37 cellular contexts compared by ENCODE assay signal in the genomic region with DNA sequence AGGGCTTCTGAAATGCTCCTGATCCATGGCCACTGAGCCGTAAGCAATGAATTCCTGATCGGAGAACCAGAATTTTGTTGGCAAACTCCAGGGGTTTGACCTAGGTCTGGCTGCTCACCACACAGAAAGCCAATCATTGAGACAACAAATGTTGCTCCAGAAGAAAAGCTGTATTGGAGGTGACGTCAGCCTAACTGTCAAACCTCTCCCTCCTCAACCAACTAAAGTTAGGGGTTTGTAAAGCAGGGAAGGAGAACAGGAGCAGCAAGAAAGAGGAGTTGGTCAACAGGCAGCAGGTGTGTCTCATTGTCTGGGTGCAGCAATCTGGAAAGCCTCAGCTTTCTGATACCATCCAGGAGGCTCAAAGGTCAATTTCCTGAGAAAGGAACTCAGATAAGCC.
DNase-seq lines count a peak whose midpoint lies in the region; ATAC-seq, FAIRE-seq and TF ChIP-seq lines count a peak whose summit lies in the region.
"Had no signal": no experiment of that assay in that cellular context is flagged by ENCODE, and none has a peak within 500 bp of the region (broad histone marks: within the 10 kb centered on the region; RNA-seq: fewer than 3 reads in every experiment).

No MANE protein-coding gene starts in this region.

- TF ChIP-seq RAD21 in HepG2 (CRISPR knock-in tag; IDR thresholded peaks at IDR 0.05) (no peak), K562 (CRISPR knock-in tag; conservative IDR thresholded peaks at IDR 0.05 in 1 of 2, IDR thresholded peaks at IDR 0.05 in 1 of 2) (no peak)

- H3K36me3 Mint-ChIP-seq in GM23338 (ENCODE audit: low read depth) = peaks cover 16% of the 10 kb centered on the region; the same call in 2 of the 3 replicates
- H3K36me3 Mint-ChIP-seq: CD14-positive monocyte; CD4-positive, alpha-beta memory T cell; CD4-positive, CD25-positive, alpha-beta regulatory T cell; CD8-positive, alpha-beta memory T cell; CD8-positive, alpha-beta T cell had no signal

- POLR2A ChIA-PET in HepG2 (lab: Yijun Ruan, JAX) = no interaction called here
- POLR2A ChIA-PET in HEK293 (lab: Yijun Ruan, JAX) = interaction anchor here (0.5 kb wide), 1 partner anchor 11 kb away, joined by 4 read pairs; no protein-coding TSS in a partner anchor
- POLR2A ChIA-PET in K562 (lab: Yijun Ruan, JAX) = interaction anchor here (0.7 kb wide), 1 partner anchor 15 kb away, joined by 3 read pairs; no protein-coding TSS in a partner anchor

- H3K27ac ChIP-seq in HepG2 (ENCODE audit: extremely low read length, insufficient read depth, low read length) (no peak overlapping the region), right lobe of liver (no peak overlapping the region), HEK293 (ENCODE audit: extremely low read depth, low read depth, low read length) (no peak overlapping the region), K562 (ENCODE audit: extremely low read depth, low read depth, low read length) (no peak overlapping the region), GM23338 (ENCODE audit: low read depth) (no peak overlapping the region)
- H3K27ac ChIP-seq: 22Rv1; A549; BLaER1; BLaER1 treated with 17β-estradiol and CSF1 and Interleukin-3, amounts not matched to agents 10 nM and 100 nM; C4-2B had no signal

- peaks cover 4% of the 10 kb centered on the region for H3K27me3 Mint-ChIP-seq in GM23338 (ENCODE audit: insufficient read depth, low read depth, poor library complexity)
- H3K27me3 Mint-ChIP-seq: CD4-positive, alpha-beta T cell had no signal

- TF ChIP-seq POLR2A in HepG2 (IDR thresholded peaks at IDR 0.05; ENCODE audit: insufficient read depth in 1 of 2, low read depth in 2 of 2, low read length in 2 of 2) = no peak
- no peak for TF ChIP-seq POLR2A in right lobe of liver (IDR thresholded peaks at IDR 0.05)
- no peak for TF ChIP-seq POLR2A in K562 (conservative IDR thresholded peaks at IDR 0.05)

- peaks cover 30% of the 10 kb centered on the region for H3K9me3 Mint-ChIP-seq in GM23338
- H3K9me3 Mint-ChIP-seq: CD4-positive, alpha-beta T cell had no signal

- H3K9ac ChIP-seq in HepG2 (ENCODE audit: insufficient read depth, low read depth, low read length) = no peak overlapping the region
- no peak overlapping the region for H3K9ac ChIP-seq in K562 (ENCODE audit: insufficient read depth in 1 of 2, low read depth in 2 of 2, low read length in 2 of 2)
- H3K9ac ChIP-seq: BLaER1; BLaER1 treated with 17β-estradiol and CSF1 and Interleukin-3, amounts not matched to agents 10 nM and 100 nM had no signal

- in situ Hi-C loops in HepG2 (cut with HindIII; ENCODE audit: extremely low pct_ligation_motif_present, low pct_unique_long_range_greater_than_20kb) = no loop called here
- in situ Hi-C loops in K562 (cut with MboI) = no loop called here

- TF ChIP-seq EP300 in HepG2 (IDR thresholded peaks at IDR 0.05; ENCODE audit: low read depth in 2 of 2, low read length in 2 of 2) = no peak
- no peak for TF ChIP-seq EP300 in HepG2 (CRISPR knock-in tag; IDR thresholded peaks at IDR 0.05; ENCODE audit: borderline replicate concordance)
- no peak for TF ChIP-seq EP300 in K562 (IDR thresholded peaks at IDR 0.05; ENCODE audit: low read length)

- H3K27ac Mint-ChIP-seq in GM23338 = no peak overlapping the region
- H3K27ac Mint-ChIP-seq: B cell; CD14-positive monocyte; CD4-positive, alpha-beta T cell; CD4-positive, CD25-positive, alpha-beta regulatory T cell; CD8-positive, alpha-beta memory T cell; CD8-positive, alpha-beta T cell had no signal

- H3K4me3 ChIP-seq in HepG2 (replicated peaks in 1 of 3; ENCODE audit: insufficient read depth in 1 of 3, low read depth in 2 of 3, low read length in 3 of 3) (no peak overlapping the region), right lobe of liver (no peak overlapping the region), HEK293 (ENCODE audit: low read depth, low read length) (no peak overlapping the region), K562 (no peak overlapping the region), iPS-18c (ENCODE audit: insufficient read depth, low read depth, low read length) (peak overlapping the region; percentile 20; the same call in 1 of the 2 replicates), GM23338 (no peak overlapping the region)
- H3K4me3 ChIP-seq: A549; BLaER1; BLaER1 treated with 17β-estradiol and CSF1 and Interleukin-3, amounts not matched to agents 10 nM and 100 nM had no signal

- H3K79me2 ChIP-seq in HepG2 (ENCODE audit: insufficient read depth, low read length) = no peaks in the 10 kb centered on the region
- H3K79me2 ChIP-seq in K562 (ENCODE audit: control insufficient read depth, insufficient read depth, low read length) = no peaks in the 10 kb centered on the region
- no peaks in the 10 kb centered on the region for H3K79me2 ChIP-seq in GM23338 (replicated peaks; ENCODE audit: insufficient read depth)

- no peak for FAIRE-seq in HepG2 (lab: Jason Lieb, UNC)
- FAIRE-seq in K562 (lab: Jason Lieb, UNC) = no peak
- FAIRE-seq: A204.1, A549, D721Med had no signal

- CTCF ChIA-PET in HepG2 (lab: Yijun Ruan, JAX; ENCODE audit: low intra/inter-chr PET ratio, low total read pairs) = no interaction called here
- CTCF ChIA-PET in HEK293 (lab: Yijun Ruan, JAX) = no interaction called here
- CTCF ChIA-PET in K562 (lab: Yijun Ruan, JAX; ENCODE audit: low intra/inter-chr PET ratio) = no interaction called here

- TF ChIP-seq CTCF in HepG2 (CRISPR knock-in tag; IDR thresholded peaks at IDR 0.05) (no peak), right lobe of liver (IDR thresholded peaks at IDR 0.05) (no peak), HEK293 (tag by site-specific recombination; IDR thresholded peaks at IDR 0.05) (no peak), K562 (IDR thresholded peaks at IDR 0.05 in 2 of 3, conservative IDR thresholded peaks at IDR 0.05 in 1 of 3; ENCODE audit: insufficient read depth in 2 of 3, low read depth in 1 of 3, low read length in 3 of 3) (no peak), GM23338 (conservative IDR thresholded peaks at IDR 0.05; ENCODE audit: low read depth in 2 of 2) (no peak)

- no peaks in the 10 kb centered on the region for H3F3A ChIP-seq in GM23338 (replicated peaks; ENCODE audit: low read depth)

- H4K20me1 ChIP-seq in HepG2 (ENCODE audit: insufficient read depth, low read length) (no peaks in the 10 kb centered on the region), K562 (replicated peaks; ENCODE audit: control insufficient read depth, insufficient read depth, low read length) (no peaks in the 10 kb centered on the region), GM23338 (replicated peaks; ENCODE audit: insufficient read depth) (no peaks in the 10 kb centered on the region)
- H4K20me1 ChIP-seq: BLaER1; BLaER1 treated with 17β-estradiol and CSF1 and Interleukin-3, amounts not matched to agents 10 nM and 100 nM had no signal

- H3K9me2 ChIP-seq in GM23338 (ENCODE audit: insufficient read depth) = 0 out of 2 replicates have a peak, but pooled peaks cover 3% of the 10 kb centered on the region

- H3K4me2 ChIP-seq in HepG2 (ENCODE audit: low read depth, low read length) (no peak overlapping the region), K562 (ENCODE audit: insufficient read depth, low read length) (no peak overlapping the region), GM23338 (no peak overlapping the region)
- H3K4me2 ChIP-seq: A549; BLaER1; BLaER1 treated with 17β-estradiol and CSF1 and Interleukin-3, amounts not matched to agents 10 nM and 100 nM had no signal

- BruUV-seq in HepG2 (replicated peaks; lab: Mats Ljungman, UMichigan) = no TSS peak
- no TSS peak for BruUV-seq in K562 (replicated peaks; lab: Mats Ljungman, UMichigan)

- H3K27me3 ChIP-seq in HepG2 (ENCODE audit: control insufficient read depth in 1 of 2, insufficient read depth in 2 of 2, low read length in 2 of 2) (no peaks in the 10 kb centered on the region), right lobe of liver (no peaks in the 10 kb centered on the region), K562 (ENCODE audit: control insufficient read depth in 2 of 2, insufficient read depth in 2 of 2, low read length in 2 of 2) (no peaks in the 10 kb centered on the region), GM23338 (ENCODE audit: insufficient read depth) (no peaks in the 10 kb centered on the region)
- H3K27me3 ChIP-seq: BE2C; BLaER1; BLaER1 treated with 17β-estradiol and CSF1 and Interleukin-3, amounts not matched to agents 10 nM and 100 nM had no signal

- DNase-seq in HepG2 (ENCODE audit: low spot score) (no peak), right lobe of liver (no peak), K562 (ENCODE audit: extremely low read depth in 1 of 4, low spot score in 3 of 4) (no peak), DMS153 treated with DMSO at 0.1 percent for 48 hours (lab: John Stamatoyannopoulos, UW; ENCODE audit: unreplicated experiment) (no peak), GM23338 (ENCODE audit: low spot score) (no peak)
- no peak for DNase-seq in stimulated activated CD4-positive, alpha-beta T cell treated with anti-CD3 and anti-CD28 coated beads, Interleukin-4, amount 100 ng/mL, for 4 hours
- DNase-seq: 8988T; ACHN; AML-193; BE2C; C1 segment of cervical spinal cord; Caco-2; Calu3; CD4-positive, alpha-beta memory T cell; CD4-positive, alpha-beta T cell; CD4-positive, CD25-positive, alpha-beta regulatory T cell; CD8-positive, alpha-beta memory T cell; CD8-positive, alpha-beta T cell; COR-L47; DMS 273 treated with DMSO at 0.1 percent for 48 hours; DMS153; DMS53; DMS79; DMS79 treated with DMSO at 0.1 percent for 48 hours; DND-41; EL had no signal

- H3K9me1 ChIP-seq in K562 (ENCODE audit: control insufficient read depth, insufficient read depth, low read length) = no peaks in the 10 kb centered on the region

- no peak overlapping the region for H2AFZ ChIP-seq in HepG2 (ENCODE audit: low read length)
- H2AFZ ChIP-seq in K562 (ENCODE audit: low read depth, low read length) = no peak overlapping the region
- no peak overlapping the region for H2AFZ ChIP-seq in GM23338

- intact Hi-C loops in HepG2 (cut with micrococcal nuclease; ENCODE audit: unreplicated experiment) (no loop called here), right lobe of liver (cut with DNase I) (no loop called here), K562 (cut with micrococcal nuclease) (no loop called here)

- 63% methylated on average over 3 of the region's 3 CpGs for WGBS in HepG2 (ENCODE audit: low lambda C conversion rate)
- WGBS in right lobe of liver (ENCODE audit: insufficient coverage, low coverage, low lambda C conversion rate, missing lambda C conversion rate) = 69% methylated on average over 3 of the region's 3 CpGs
- WGBS in K562 (ENCODE audit: insufficient coverage, low coverage, missing lambda C conversion rate) = 35% methylated on average over 3 of the region's 3 CpGs

- H3K36me3 ChIP-seq in HepG2 (replicated peaks in 1 of 2; ENCODE audit: control insufficient read depth in 1 of 2, insufficient read depth in 2 of 2, low read length in 2 of 2) = no peaks in the 10 kb centered on the region
- H3K36me3 ChIP-seq in right lobe of liver = no peaks in the 10 kb centered on the region
- H3K36me3 ChIP-seq in HEK293 (ENCODE audit: control insufficient read depth in 2 of 2, insufficient read depth in 1 of 2, low read length in 2 of 2) = no peaks in the 10 kb centered on the region
- H3K36me3 ChIP-seq in K562 (ENCODE audit: control insufficient read depth, insufficient read depth, low read length) = no peaks in the 10 kb centered on the region
- no peaks in the 10 kb centered on the region; the same call in 1 of the 2 replicates for H3K36me3 ChIP-seq in GM23338 (ENCODE audit: insufficient read depth)
- H3K36me3 ChIP-seq: BE2C, BLaER1 had no signal

- peaks cover 18% of the 10 kb centered on the region for H3K9me3 ChIP-seq in HepG2 (ENCODE audit: low read length)
- no peaks in the 10 kb centered on the region for H3K9me3 ChIP-seq in right lobe of liver
- H3K9me3 ChIP-seq in HEK293 (ENCODE audit: control insufficient read depth, insufficient read depth, low read depth, low read length) = no peaks in the 10 kb centered on the region
- no peaks in the 10 kb centered on the region for H3K9me3 ChIP-seq in K562 (replicated peaks; ENCODE audit: control insufficient read depth, insufficient read depth, low read depth, low read length)
- H3K9me3 ChIP-seq in iPS-18c (ENCODE audit: control insufficient read depth, insufficient read depth, low read length) = peaks cover 4% of the 10 kb centered on the region
- H3K9me3 ChIP-seq: A549, BE2C, Caco-2 had no signal

- peaks cover 7% of the 10 kb centered on the region; the same call in 2 of the 3 replicates for H3K4me1 Mint-ChIP-seq in GM23338
- H3K4me1 Mint-ChIP-seq: B cell; CD14-positive monocyte; CD4-positive, alpha-beta memory T cell; CD4-positive, CD25-positive, alpha-beta regulatory T cell; CD8-positive, alpha-beta memory T cell had no signal

- H3K4me1 ChIP-seq in HepG2 (ENCODE audit: insufficient read depth, low read length) (peaks cover 11% of the 10 kb centered on the region), right lobe of liver (no peaks in the 10 kb centered on the region), HEK293 (ENCODE audit: control insufficient read depth, insufficient read depth, low read length) (no peaks in the 10 kb centered on the region), K562 (replicated peaks in 1 of 2; ENCODE audit: control insufficient read depth in 2 of 2, insufficient read depth in 2 of 2, low read length in 2 of 2) (no peaks in the 10 kb centered on the region), GM23338 (ENCODE audit: insufficient read depth) (0 out of 2 replicates have a peak, but pooled peaks cover 3% of the 10 kb centered on the region)
- H3K4me1 ChIP-seq: A549, BE2C, Caco-2 had no signal

- H3K4me3 Mint-ChIP-seq in GM23338 = no peak overlapping the region
- H3K4me3 Mint-ChIP-seq: B cell; CD14-positive monocyte; CD4-positive, alpha-beta memory T cell; CD4-positive, alpha-beta T cell; CD4-positive, CD25-positive, alpha-beta regulatory T cell; CD8-positive, alpha-beta memory T cell; CD8-positive, alpha-beta T cell had no signal

- ATAC-seq in HepG2 (no peak), right lobe of liver (no peak), K562 (no peak), GM23338 (no peak)
- ATAC-seq: A549; CD8-positive, alpha-beta T cell had no signal
